Comparison of ENCODE assay signal across 8 cellular contexts in the genomic region with DNA sequence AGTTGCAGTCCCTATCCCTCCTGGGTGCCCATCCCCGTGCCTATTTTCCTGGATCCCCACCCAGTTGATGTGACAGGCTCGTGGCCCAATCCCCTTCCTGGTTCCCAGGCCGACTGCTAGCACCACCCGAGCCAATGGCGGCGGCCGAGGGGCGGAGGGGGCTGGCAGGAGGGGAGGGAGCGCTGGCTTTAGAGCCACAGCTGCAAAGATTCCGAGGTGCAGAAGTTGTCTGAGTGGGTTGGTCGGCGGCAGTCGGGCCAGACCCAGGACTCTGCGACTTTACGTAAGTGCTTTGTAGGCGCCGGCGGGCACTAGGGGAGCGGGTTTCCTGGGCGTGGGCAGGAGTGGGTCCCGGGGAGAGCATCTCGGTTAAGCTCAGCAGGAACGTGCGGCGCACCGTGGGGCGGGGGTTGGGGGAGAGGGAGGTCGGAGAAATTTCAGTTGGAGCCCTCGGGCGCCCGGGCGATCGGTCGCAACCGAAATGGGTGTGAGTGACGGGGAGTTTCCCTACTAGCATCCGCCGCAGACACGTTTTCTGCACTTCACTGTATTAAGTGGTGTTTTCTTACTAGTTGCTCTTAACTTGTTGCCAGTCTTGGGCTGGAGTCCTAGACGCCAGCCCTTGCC. TPM values are rescaled to one million over a fixed set of nuclear protein-coding genes. Genes with fewer than 3 reads are reported as not detected.
A peak's percentile ranks its signal among the peaks of the same experiment; 100 is the strongest.
DNase-seq lines count a peak whose midpoint lies in the region; ATAC-seq, FAIRE-seq and TF ChIP-seq lines count a peak whose summit lies in the region.

A gene with protein sequence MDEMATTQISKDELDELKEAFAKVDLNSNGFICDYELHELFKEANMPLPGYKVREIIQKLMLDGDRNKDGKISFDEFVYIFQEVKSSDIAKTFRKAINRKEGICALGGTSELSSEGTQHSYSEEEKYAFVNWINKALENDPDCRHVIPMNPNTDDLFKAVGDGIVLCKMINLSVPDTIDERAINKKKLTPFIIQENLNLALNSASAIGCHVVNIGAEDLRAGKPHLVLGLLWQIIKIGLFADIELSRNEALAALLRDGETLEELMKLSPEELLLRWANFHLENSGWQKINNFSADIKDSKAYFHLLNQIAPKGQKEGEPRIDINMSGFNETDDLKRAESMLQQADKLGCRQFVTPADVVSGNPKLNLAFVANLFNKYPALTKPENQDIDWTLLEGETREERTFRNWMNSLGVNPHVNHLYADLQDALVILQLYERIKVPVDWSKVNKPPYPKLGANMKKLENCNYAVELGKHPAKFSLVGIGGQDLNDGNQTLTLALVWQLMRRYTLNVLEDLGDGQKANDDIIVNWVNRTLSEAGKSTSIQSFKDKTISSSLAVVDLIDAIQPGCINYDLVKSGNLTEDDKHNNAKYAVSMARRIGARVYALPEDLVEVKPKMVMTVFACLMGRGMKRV (plus strand): TSS at position 197 of the 627 bp plus-strand sequence. CDS start 49,077 bp downstream, outside the sequence.

- H3K79me2 ChIP-seq in smooth muscle cell (ENCODE audit: low read depth), result peaks cover 49% of the 10 kb centered on the region

- H3F3A ChIP-seq in smooth muscle cell (ENCODE audit: low read depth), result peaks cover 13% of the 10 kb centered on the region

- no peak for FAIRE-seq in kidney (lab: Jason Lieb, UNC)

- intact Hi-C loops in kidney (cut with DNase I), result no loop called here

- peaks cover 43% of the 10 kb centered on the region for H4K20me1 ChIP-seq in smooth muscle cell (ENCODE audit: low read depth)

- H3K9ac ChIP-seq in kidney (ENCODE audit: low read length in 2 of 2) (peak within 1 kb of the TSS; percentile 60 to 87), smooth muscle cell (ENCODE audit: low read depth) (peak within 1 kb of the TSS; percentile 92)

- peak within 1 kb of the TSS; percentile 79 for H3K4me3 ChIP-seq in GM12865 (ENCODE audit: low read depth, low read length)
- H3K4me3 ChIP-seq in coronary artery, result peak within 1 kb of the TSS; percentile 84
- peak within 1 kb of the TSS; percentile 82 to 83 for H3K4me3 ChIP-seq in kidney (ENCODE audit: low read length in 2 of 2)
- H3K4me3 ChIP-seq in smooth muscle cell, result peak within 1 kb of the TSS; percentile 91

- peak within 1 kb of the TSS; percentile 94 for H3K4me2 ChIP-seq in smooth muscle cell

- H3K27ac ChIP-seq in coronary artery (peak within 1 kb of the TSS; percentile 82 to 95), kidney (ENCODE audit: low read depth in 2 of 2, low read length in 2 of 2) (peak within 1 kb of the TSS; percentile 93 to 95), smooth muscle cell (ENCODE audit: low read depth) (peak within 1 kb of the TSS; percentile 92)

- peak; percentile 40 for DNase-seq in 8988T
- peak; percentile 90 for DNase-seq in GM12865 (ENCODE audit: low read depth)
- peak; percentile 66 for DNase-seq in RKO (ENCODE audit: low spot score)
- peak; percentile 86 for DNase-seq in coronary artery (ENCODE audit: low spot score)
- DNase-seq in kidney, result peak; percentile 94
- peak; percentile 48 for DNase-seq in smooth muscle cell (lab: John Stamatoyannopoulos, UW; ENCODE audit: unreplicated experiment)
- DNase-seq in GM19240 (ENCODE audit: insufficient read length, low spot score), result no peak

- ATAC-seq in HG03354 (IDR thresholded peaks at IDR 0.05; ENCODE audit: poor library complexity, severe bottlenecking, unreplicated experiment), result peak; percentile 62

- no peaks in the 10 kb centered on the region for H3K27me3 ChIP-seq in smooth muscle cell (ENCODE audit: low read depth)

- peak within 1 kb of the TSS; percentile 67 for H2AFZ ChIP-seq in smooth muscle cell (ENCODE audit: low read depth)

- H3K36me3 ChIP-seq in kidney (ENCODE audit: control insufficient read depth in 1 of 2, insufficient read depth in 2 of 2, low read length in 2 of 2), result no peaks in the 10 kb centered on the region
- H3K36me3 ChIP-seq in smooth muscle cell (ENCODE audit: low read depth), result no peaks in the 10 kb centered on the region

- H3K9me3 ChIP-seq in kidney (ENCODE audit: control insufficient read depth in 1 of 2, low read length in 2 of 2) (no peaks in the 10 kb centered on the region), smooth muscle cell (replicated peaks; ENCODE audit: low read depth) (no peaks in the 10 kb centered on the region)

- 2% methylated on average over 36 of the region's 40 CpGs for WGBS in smooth muscle cell (ENCODE audit: low lambda C conversion rate)

- no peak for TF ChIP-seq CTCF in GM12865 (IDR thresholded peaks at IDR 0.05; ENCODE audit: insufficient read depth, low read depth, low read length, missing control alignments)
- no peak for TF ChIP-seq CTCF in coronary artery (IDR thresholded peaks at IDR 0.05)
- no peak for TF ChIP-seq CTCF in kidney (IDR thresholded peaks at IDR 0.05; ENCODE audit: borderline replicate concordance, extremely low read depth, insufficient read depth)
- no peak for TF ChIP-seq CTCF in smooth muscle cell (IDR thresholded peaks at IDR 0.05; ENCODE audit: borderline replicate concordance, insufficient read depth, poor library complexity, severe bottlenecking)

- peaks cover 2 to 3% of the 10 kb centered on the region in 2 donors for H3K4me1 ChIP-seq in kidney (ENCODE audit: control insufficient read depth in 1 of 2, insufficient read depth in 1 of 2, low read depth in 1 of 2, low read length in 2 of 2)
- peaks cover 39% of the 10 kb centered on the region for H3K4me1 ChIP-seq in smooth muscle cell (ENCODE audit: low read depth)

RNA-seq across cellular contexts. Expression of the gene that starts here (rescaled TPM):
- total RNA-seq in kidney (110 TPM), smooth muscle cell (609 and 1,026 TPM in 2 replicates)
- polyA plus RNA-seq in kidney (ENCODE audit: insufficient read depth, low read depth, low replicate concordance) (97.4 TPM), smooth muscle cell (305 and 318 TPM in 2 replicates)
